8 cellular contexts compared by ENCODE assay signal in the genomic region with DNA sequence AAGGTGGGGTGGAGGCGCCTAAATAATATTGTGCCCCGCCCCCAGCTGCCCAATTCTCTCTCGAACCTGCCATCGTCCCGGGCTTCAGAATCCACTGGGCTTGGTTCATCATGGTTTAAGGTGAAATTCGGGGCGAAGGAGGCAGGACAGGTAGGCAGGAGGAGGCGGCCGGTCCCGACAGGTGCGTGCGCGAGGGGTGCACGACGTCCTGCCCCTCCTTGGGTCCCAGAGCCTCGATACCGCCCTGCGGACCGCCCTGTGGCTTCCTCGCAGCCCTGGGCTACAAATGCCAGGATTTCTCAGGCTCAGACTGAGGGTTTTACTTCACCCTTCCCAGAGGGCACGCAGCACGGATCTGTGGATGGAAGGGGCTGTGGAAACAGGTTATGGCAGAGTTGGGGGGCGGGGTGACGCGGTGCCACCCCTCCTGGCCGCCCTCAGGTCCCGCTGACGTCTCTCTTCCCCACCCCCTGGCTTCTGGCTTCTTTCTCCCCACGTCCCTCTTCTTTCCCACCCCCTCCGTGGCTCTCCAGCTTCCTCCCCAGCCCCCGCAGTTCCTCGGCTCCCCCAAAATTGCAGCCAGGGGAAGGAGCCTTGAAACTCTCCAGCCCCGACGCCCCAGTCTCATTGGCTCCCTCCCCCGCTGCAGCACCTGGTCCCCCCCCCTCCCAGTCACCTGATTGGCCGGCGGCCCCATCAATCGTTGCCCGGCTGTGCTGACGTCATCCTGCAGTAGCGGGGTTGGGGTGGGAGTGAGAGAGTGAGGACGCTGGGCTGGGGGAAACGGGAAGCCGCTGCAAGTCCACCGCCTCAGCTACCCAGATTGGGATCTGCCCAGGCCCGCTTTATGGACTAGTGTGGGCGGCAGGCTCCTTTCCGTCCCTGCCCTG. TPM values are rescaled to one million over a fixed set of nuclear protein-coding genes. Genes with fewer than 3 reads are reported as not detected.
DNase-seq lines count a peak whose midpoint lies in the region; ATAC-seq and TF ChIP-seq lines count a peak whose summit lies in the region.

A gene (plus strand): TSS at position 725 of the 890 bp plus-strand sequence. CDS start 278 bp downstream, outside the sequence.

- H3K9me3 ChIP-seq in ectodermal cell (ENCODE audit: control insufficient read depth, low read length), result no peaks in the 10 kb centered on the region
- no peaks in the 10 kb centered on the region for H3K9me3 ChIP-seq in lung (ENCODE audit: control insufficient read depth in 2 of 2, insufficient read depth in 1 of 2, low read length in 1 of 2)

- ATAC-seq in GM18867 (IDR thresholded peaks at IDR 0.05; ENCODE audit: unreplicated experiment), result peak; percentile 71
- ATAC-seq in HG03280 (IDR thresholded peaks at IDR 0.05; ENCODE audit: unreplicated experiment), result peak; percentile 58
- peak; percentile 59 for ATAC-seq in lung (ENCODE audit: insufficient read depth, low FRiP score)

- H3K36me3 ChIP-seq in ectodermal cell (ENCODE audit: control insufficient read depth, insufficient read depth, low read length), result no peaks in the 10 kb centered on the region
- H3K36me3 ChIP-seq in lung (ENCODE audit: control insufficient read depth in 2 of 2, insufficient read depth in 2 of 2, low read length in 2 of 2), result peaks cover 0 to 7% of the 10 kb centered on the region in 2 donors

- H3K4me3 ChIP-seq in ectodermal cell (ENCODE audit: insufficient read depth, low read depth, low read length), result peak within 1 kb of the TSS; percentile 72
- peak within 1 kb of the TSS; percentile 60 for H3K4me3 ChIP-seq in lung

- DNase-seq in A172 (ENCODE audit: low spot score) (peak; percentile 33), NCI-H774 (lab: John Stamatoyannopoulos, UW) (peak; percentile 90), lung (ENCODE audit: low spot score) (peak; percentile 74)
- DNase-seq in activated CD8-positive, alpha-beta memory T cell treated with anti-CD3 and anti-CD28 coated beads for 24 hours, result peak; percentile 92
- peak; percentile 69 to 81 (median 71) for DNase-seq in stimulated activated CD4-positive, alpha-beta T cell treated with anti-CD3 and anti-CD28 coated beads, TNF-alpha, amount 100 ng/mL, for 24 hours (ENCODE audit: low read depth in 3 of 3)

- no peak within 1 kb of the TSS for H3K27ac ChIP-seq in ectodermal cell (ENCODE audit: insufficient read depth, low read depth, low read length, poor library complexity, severe bottlenecking)
- peak within 1 kb of the TSS in 1 of 2 donors; percentile 74 for H3K27ac ChIP-seq in lung (ENCODE audit: low read depth in 1 of 2, low read length in 1 of 2)

- peaks cover 12% of the 10 kb centered on the region for H3K4me1 ChIP-seq in ectodermal cell (ENCODE audit: control insufficient read depth, insufficient read depth, low read length)
- peaks cover 7 to 21% of the 10 kb centered on the region in 2 donors for H3K4me1 ChIP-seq in lung (ENCODE audit: control insufficient read depth in 2 of 2, insufficient read depth in 2 of 2, low read length in 2 of 2)

- 1 to 2% methylated on average over 41 to 47 of the region's 48 CpGs for WGBS in ectodermal cell, 2 experiments
- WGBS in lung, 2 donors, result 1% methylated on average over 40 to 48 of the region's 48 CpGs

- no peak for TF ChIP-seq CTCF in lung (IDR thresholded peaks at IDR 0.05; ENCODE audit: control extremely low read depth, extremely low read depth)

- H3K27me3 ChIP-seq in ectodermal cell (ENCODE audit: control insufficient read depth, insufficient read depth, low read length, poor library complexity, severe bottlenecking) (peaks cover 33% of the 10 kb centered on the region), lung (ENCODE audit: control insufficient read depth, insufficient read depth) (no peaks in the 10 kb centered on the region)

RNA-seq across cellular contexts. Expression of the gene that starts here (rescaled TPM):
- total RNA-seq in A172 (2014; rRNA removed; shearing (Covaris generic)), result 8.5 and 15.6 TPM in 2 replicates
- polyA plus RNA-seq in ectodermal cell (2013, experiment 1 of 4), result 32.6 TPM
- polyA plus RNA-seq in ectodermal cell (2013, experiment 2 of 4), result 45.7 TPM
- polyA plus RNA-seq in ectodermal cell (2013, experiment 3 of 4), result 37.6 TPM
- 37.2 TPM for polyA plus RNA-seq in ectodermal cell (2013, experiment 4 of 4)
- total RNA-seq in lung, result 10 to 100 TPM; 37.8 to 74.2 TPM
- polyA plus RNA-seq in lung, result 10 to 100 TPM; 30.8 to 36.3 TPM

Comparison
In these comparisons a context has a peak if more than half of its experiments do, and no peak if none do; other contexts are left out.
1. DNase-seq: peak in every context shown above with its lines; median percentile 92 in activated CD8-positive, alpha-beta memory T cell treated with anti-CD3 and anti-CD28 coated beads for 24 hours; 90 in NCI-H774; 74 in lung; 71 in stimulated activated CD4-positive, alpha-beta T cell treated with anti-CD3 and anti-CD28 coated beads, TNF-alpha, amount 100 ng/mL, for 24 hours; 33 in A172.